In genomic region chr5:172315599-172316531, GRCh38 we compare ENCODE assay signal across 1 cellular context.
TF ChIP-seq lines count a peak whose summit lies in the region.

No MANE protein-coding gene starts in this region.

TF ChIP-seq in WTC11, 78 proteins besides CTCF, POLR2A, EP300 and RAD21 (continued from another document):
- TF ChIP-seq ZNF425 (CRISPR knock-in tag; conservative IDR thresholded peaks at IDR 0.05) = no peak
- no peak for TF ChIP-seq FOXJ3 (CRISPR knock-in tag; IDR thresholded peaks at IDR 0.05; ENCODE audit: borderline replicate concordance)
- TF ChIP-seq MAX (CRISPR knock-in tag; IDR thresholded peaks at IDR 0.05) = no peak
- TF ChIP-seq RELA (CRISPR knock-in tag; IDR thresholded peaks at IDR 0.05; ENCODE audit: borderline replicate concordance) = no peak
- no peak for TF ChIP-seq KAT7 (CRISPR knock-in tag; IDR thresholded peaks at IDR 0.05; ENCODE audit: borderline replicate concordance)
- no peak for TF ChIP-seq ETV6 (CRISPR knock-in tag; IDR thresholded peaks at IDR 0.05)
- TF ChIP-seq ZNF138 (CRISPR knock-in tag; conservative IDR thresholded peaks at IDR 0.05) = no peak
- TF ChIP-seq ATF6 (CRISPR knock-in tag; IDR thresholded peaks at IDR 0.05) = no peak
- TF ChIP-seq ZNF671 (CRISPR knock-in tag; IDR thresholded peaks at IDR 0.05) = no peak
- no peak for TF ChIP-seq ZNF263 (CRISPR knock-in tag; IDR thresholded peaks at IDR 0.05; ENCODE audit: low read depth)
- TF ChIP-seq NR1H2 (CRISPR knock-in tag; IDR thresholded peaks at IDR 0.05) = no peak
- TF ChIP-seq ZNF219 (CRISPR knock-in tag; IDR thresholded peaks at IDR 0.05; ENCODE audit: borderline replicate concordance) = no peak
TF ChIP-seq in WTC11: peak in this region for 0.
